Comparison of ENCODE assay signal across 14 cellular contexts in genomic region chr4:69849969-69850368, GRCh38. TPM values are rescaled to one million over a fixed set of nuclear protein-coding genes. Genes with fewer than 3 reads are reported as not detected.
DNase-seq lines count a peak whose midpoint lies in the region; ATAC-seq and TF ChIP-seq lines count a peak whose summit lies in the region.
"Had no signal": no experiment of that assay in that cellular context is flagged by ENCODE, and none has a peak within 500 bp of the region (broad histone marks: within the 10 kb centered on the region; RNA-seq: fewer than 3 reads in every experiment).

No MANE protein-coding gene starts in this region.

- no peak overlapping the region for H3K4me3 ChIP-seq in gastrocnemius medialis

- H3K4me3 Mint-ChIP-seq in activated CD8-positive, alpha-beta T cell treated with anti-CD3 and anti-CD28 coated beads for 36 hours = no peak overlapping the region
- no peak overlapping the region for H3K4me3 Mint-ChIP-seq in activated CD8-positive, alpha-beta T cell treated with anti-CD3 and anti-CD28 coated beads, Interleukin-2, amount 10 ng/mL, durations not matched to agents 7 days and 5 days
- H3K4me3 Mint-ChIP-seq in mesothelial cell of epicardium = no peak overlapping the region
- H3K4me3 Mint-ChIP-seq in nephron progenitor cell = no peak overlapping the region
- H3K4me3 Mint-ChIP-seq: activated T-helper 1 cell treated with anti-CD3 and anti-CD28 coated beads, Interleukin-12 subunit alpha, Interleukin-12 subunit beta, Interleukin-2, Interleukin-4 antibody, amounts not matched to agents 30 ng/mL and 10 ng/mL and 1 ng/mL, durations not matched to agents 14 hours and 24 hours and 36 hours had no signal

- no peak for TF ChIP-seq POLR2A in gastrocnemius medialis (IDR thresholded peaks at IDR 0.05)

- no peak overlapping the region for H3K27ac ChIP-seq in gastrocnemius medialis
- H3K27ac ChIP-seq: WERI-Rb-1 had no signal

- intact Hi-C loops in activated CD8-positive, alpha-beta T cell treated with anti-CD3 and anti-CD28 coated beads for 36 hours (cut with micrococcal nuclease) = no loop called here
- intact Hi-C loops in gastrocnemius medialis (cut with DNase I; ENCODE audit: low total_unique reads) = loop anchor here (10.0 kb wide), 1 partner anchor 1905 kb away; no protein-coding TSS in a partner anchor

- no peaks in the 10 kb centered on the region for H3K36me3 ChIP-seq in gastrocnemius medialis
- H3K36me3 ChIP-seq: WERI-Rb-1 had no signal

- H3K27ac Mint-ChIP-seq in activated CD8-positive, alpha-beta T cell treated with anti-CD3 and anti-CD28 coated beads for 36 hours = no peak overlapping the region
- H3K27ac Mint-ChIP-seq in activated CD8-positive, alpha-beta T cell treated with anti-CD3 and anti-CD28 coated beads, Interleukin-2, amount 10 ng/mL, durations not matched to agents 7 days and 5 days = no peak overlapping the region
- H3K27ac Mint-ChIP-seq in mesothelial cell of epicardium (peak overlapping the region; percentile 5), nephron progenitor cell (no peak overlapping the region)
- H3K27ac Mint-ChIP-seq: activated T-helper 1 cell treated with anti-CD3 and anti-CD28 coated beads, Interleukin-12 subunit alpha, Interleukin-12 subunit beta, Interleukin-2, Interleukin-4 antibody, amounts not matched to agents 30 ng/mL and 10 ng/mL and 1 ng/mL, durations not matched to agents 14 hours and 24 hours and 36 hours had no signal

- peaks cover 4% of the 10 kb centered on the region for H3K4me1 Mint-ChIP-seq in activated CD8-positive, alpha-beta T cell treated with anti-CD3 and anti-CD28 coated beads for 36 hours (ENCODE audit: low read depth)
- H3K4me1 Mint-ChIP-seq in activated CD8-positive, alpha-beta T cell treated with anti-CD3 and anti-CD28 coated beads, Interleukin-2, amount 10 ng/mL, durations not matched to agents 7 days and 5 days (ENCODE audit: low read depth) = peaks cover 5% of the 10 kb centered on the region
- peaks cover 10% of the 10 kb centered on the region for H3K4me1 Mint-ChIP-seq in mesothelial cell of epicardium
- no peaks in the 10 kb centered on the region for H3K4me1 Mint-ChIP-seq in nephron progenitor cell

- no peaks in the 10 kb centered on the region for H3K27me3 ChIP-seq in gastrocnemius medialis

- POLR2A ChIA-PET in activated CD8-positive, alpha-beta T cell treated with anti-CD3 and anti-CD28 coated beads for 36 hours (lab: Charles Lee) = no interaction called here
- POLR2A ChIA-PET in activated CD8-positive, alpha-beta T cell treated with anti-CD3 and anti-CD28 coated beads, Interleukin-2, amount 10 ng/mL, durations not matched to agents 7 days and 5 days (lab: Charles Lee) = no interaction called here

- in situ Hi-C loops in gastrocnemius medialis (cut with MboI; ENCODE audit: low sequenced_read_pairs in 4 of 4) = no loop called here

- no peaks in the 10 kb centered on the region for H3K4me1 ChIP-seq in gastrocnemius medialis

- DNase-seq in activated CD8-positive, alpha-beta T cell treated with anti-CD3 and anti-CD28 coated beads for 36 hours = no peak
- DNase-seq in activated CD8-positive, alpha-beta T cell treated with anti-CD3 and anti-CD28 coated beads, Interleukin-2, amount 10 ng/mL, durations not matched to agents 7 days and 5 days = no peak
- DNase-seq in mesothelial cell of epicardium (ENCODE audit: low spot score in 2 of 2, unreplicated experiment in 2 of 2) = no peak
- DNase-seq in gastrocnemius medialis = no peak
- no peak for DNase-seq in NCI-H2107 treated with DMSO at 0.1 percent for 48 hours (lab: John Stamatoyannopoulos, UW; ENCODE audit: unreplicated experiment)
- no peak for DNase-seq in nephron progenitor cell
- DNase-seq: midbrain; NCI-H1092; NCI-H774; stimulated activated CD4-positive, alpha-beta T cell treated with anti-CD3 and anti-CD28 coated beads, Interleukin-4, amount 100 ng/mL, for 1 hour; WERI-Rb-1 had no signal

- no peak for TF ChIP-seq CTCF in activated CD8-positive, alpha-beta T cell treated with anti-CD3 and anti-CD28 coated beads for 36 hours (IDR thresholded peaks at IDR 0.05)
- TF ChIP-seq CTCF in mesothelial cell of epicardium (IDR thresholded peaks at IDR 0.05; ENCODE audit: unreplicated experiment) (no peak), gastrocnemius medialis (IDR thresholded peaks at IDR 0.05 in 4 of 5, conservative IDR thresholded peaks at IDR 0.05 in 1 of 5) (no peak), nephron progenitor cell (IDR thresholded peaks at IDR 0.05) (no peak)

- peak; percentile 53 for ATAC-seq in activated CD8-positive, alpha-beta T cell treated with anti-CD3 and anti-CD28 coated beads for 36 hours
- no peak for ATAC-seq in activated CD8-positive, alpha-beta T cell treated with anti-CD3 and anti-CD28 coated beads, Interleukin-2, amount 10 ng/mL, durations not matched to agents 7 days and 5 days
- ATAC-seq in GM21717 (IDR thresholded peaks at IDR 0.05; ENCODE audit: unreplicated experiment) = peak; percentile 91
- ATAC-seq in HG03097 (IDR thresholded peaks at IDR 0.05; ENCODE audit: low FRiP score, unreplicated experiment) = peak; percentile 94
- ATAC-seq in gastrocnemius medialis = no peak

- H3K9me3 Mint-ChIP-seq in activated CD8-positive, alpha-beta T cell treated with anti-CD3 and anti-CD28 coated beads for 36 hours = no peaks in the 10 kb centered on the region
- peaks cover 6% of the 10 kb centered on the region for H3K9me3 Mint-ChIP-seq in activated CD8-positive, alpha-beta T cell treated with anti-CD3 and anti-CD28 coated beads, Interleukin-2, amount 10 ng/mL, durations not matched to agents 7 days and 5 days (ENCODE audit: insufficient read depth)
- H3K9me3 Mint-ChIP-seq in mesothelial cell of epicardium (peaks cover 6% of the 10 kb centered on the region), nephron progenitor cell (no peaks in the 10 kb centered on the region)

- CTCF ChIA-PET in activated CD8-positive, alpha-beta T cell treated with anti-CD3 and anti-CD28 coated beads for 36 hours (lab: Charles Lee) = no interaction called here
- CTCF ChIA-PET in activated CD8-positive, alpha-beta T cell treated with anti-CD3 and anti-CD28 coated beads, Interleukin-2, amount 10 ng/mL, durations not matched to agents 7 days and 5 days (lab: Charles Lee) = no interaction called here

- H3K36me3 Mint-ChIP-seq in activated CD8-positive, alpha-beta T cell treated with anti-CD3 and anti-CD28 coated beads for 36 hours (ENCODE audit: low read depth) = peaks cover 2% of the 10 kb centered on the region
- H3K36me3 Mint-ChIP-seq in activated CD8-positive, alpha-beta T cell treated with anti-CD3 and anti-CD28 coated beads, Interleukin-2, amount 10 ng/mL, durations not matched to agents 7 days and 5 days (ENCODE audit: low read depth) = no peaks in the 10 kb centered on the region
- H3K36me3 Mint-ChIP-seq in mesothelial cell of epicardium = peaks cover 18% of the 10 kb centered on the region
- H3K36me3 Mint-ChIP-seq in nephron progenitor cell (ENCODE audit: low read depth) = no peaks in the 10 kb centered on the region

- H3K9me3 ChIP-seq in gastrocnemius medialis = no peaks in the 10 kb centered on the region

- H3K27me3 Mint-ChIP-seq in activated CD8-positive, alpha-beta T cell treated with anti-CD3 and anti-CD28 coated beads for 36 hours = no peaks in the 10 kb centered on the region
- H3K27me3 Mint-ChIP-seq in activated CD8-positive, alpha-beta T cell treated with anti-CD3 and anti-CD28 coated beads, Interleukin-2, amount 10 ng/mL, durations not matched to agents 7 days and 5 days (ENCODE audit: low read depth) = peaks cover 3% of the 10 kb centered on the region
- peaks cover 4% of the 10 kb centered on the region for H3K27me3 Mint-ChIP-seq in mesothelial cell of epicardium (ENCODE audit: low read depth)
- peaks cover 3% of the 10 kb centered on the region for H3K27me3 Mint-ChIP-seq in nephron progenitor cell (ENCODE audit: low read depth, poor library complexity)

RNA-seq across cellular contexts. Expression of gene SULT1E1, which starts 10.0 kb away (rescaled TPM):
- not detected for total RNA-seq in activated CD8-positive, alpha-beta T cell treated with anti-CD3 and anti-CD28 coated beads for 36 hours
- total RNA-seq in activated CD8-positive, alpha-beta T cell treated with anti-CD3 and anti-CD28 coated beads, Interleukin-2, amount 10 ng/mL, durations not matched to agents 7 days and 5 days = not detected
- total RNA-seq in mesothelial cell of epicardium = 118 to 122 TPM (median 121 TPM) in 3 replicates
- total RNA-seq in gastrocnemius medialis = not detected
- total RNA-seq: activated T-helper 1 cell treated with anti-CD3 and anti-CD28 coated beads, Interleukin-12 subunit alpha, Interleukin-12 subunit beta, Interleukin-2, Interleukin-4 antibody, amounts not matched to agents 30 ng/mL and 10 ng/mL and 1 ng/mL, durations not matched to agents 14 hours and 24 hours and 36 hours had no signal

Comparison
In these comparisons a context has a peak if more than half of its experiments do, and no peak if none do; other contexts are left out.
1. ATAC-seq: peak in activated CD8-positive, alpha-beta T cell treated with anti-CD3 and anti-CD28 coated beads for 36 hours (single experiment), GM21717 (single experiment) and HG03097 (single experiment); none in activated CD8-positive, alpha-beta T cell treated with anti-CD3 and anti-CD28 coated beads, Interleukin-2, amount 10 ng/mL, durations not matched to agents 7 days and 5 days (single experiment) and gastrocnemius medialis (0 of 2).
2. RNA of gene SULT1E1, which starts 10.0 kb away (total RNA-seq): 118 to 122 TPM in mesothelial cell of epicardium; not detected in activated CD8-positive, alpha-beta T cell treated with anti-CD3 and anti-CD28 coated beads for 36 hours, not detected in activated CD8-positive, alpha-beta T cell treated with anti-CD3 and anti-CD28 coated beads, Interleukin-2, amount 10 ng/mL, durations not matched to agents 7 days and 5 days and not detected in gastrocnemius medialis; every median in the first group is over 100 times any median in the second.